ENCODE assay signal across 10 cellular contexts in genomic region chr3:153290278-153291015, GRCh38.
DNase-seq lines count a peak whose midpoint lies in the region; ATAC-seq and TF ChIP-seq lines count a peak whose summit lies in the region.
"Had no signal": no experiment of that assay in that cellular context is flagged by ENCODE, and none has a peak within 500 bp of the region (broad histone marks: within the 10 kb centered on the region; RNA-seq: fewer than 3 reads in every experiment).

No MANE protein-coding gene starts in this region.

- ATAC-seq in activated CD8-positive, alpha-beta T cell treated with anti-CD3 and anti-CD28 coated beads for 36 hours, result no peak
- no peak for ATAC-seq in activated CD8-positive, alpha-beta T cell treated with anti-CD3 and anti-CD28 coated beads, Interleukin-2, amount 10 ng/mL, durations not matched to agents 7 days and 5 days
- no peak for ATAC-seq in GM18858 (IDR thresholded peaks at IDR 0.05; ENCODE audit: unreplicated experiment)

- no peak overlapping the region for H3K27ac Mint-ChIP-seq in activated CD8-positive, alpha-beta T cell treated with anti-CD3 and anti-CD28 coated beads for 36 hours
- H3K27ac Mint-ChIP-seq in activated CD8-positive, alpha-beta T cell treated with anti-CD3 and anti-CD28 coated beads, Interleukin-2, amount 10 ng/mL, durations not matched to agents 7 days and 5 days, result no peak overlapping the region
- no peak overlapping the region for H3K27ac Mint-ChIP-seq in endothelial cell (ENCODE audit: unreplicated experiment)
- H3K27ac Mint-ChIP-seq: IgD-negative memory B cell had no signal

- peak; percentile 25 for DNase-seq in activated CD8-positive, alpha-beta T cell treated with anti-CD3 and anti-CD28 coated beads for 36 hours
- no peak for DNase-seq in activated CD8-positive, alpha-beta T cell treated with anti-CD3 and anti-CD28 coated beads, Interleukin-2, amount 10 ng/mL, durations not matched to agents 7 days and 5 days
- DNase-seq in RWPE1 (ENCODE audit: low spot score) (peak; percentile 37), erythroblast (lab: John Stamatoyannopoulos, UW) (peak; percentile 3 to 44), renal cortical epithelial cell (ENCODE audit: low read depth) (peak; percentile 39), HUDEP-2 (lab: John Stamatoyannopoulos, UW; ENCODE audit: unreplicated experiment in 76 of 76) (no peak), endothelial cell (ENCODE audit: low spot score) (no peak)

- no peak for TF ChIP-seq CTCF in activated CD8-positive, alpha-beta T cell treated with anti-CD3 and anti-CD28 coated beads for 36 hours (IDR thresholded peaks at IDR 0.05)
- TF ChIP-seq CTCF in RWPE1 (conservative IDR thresholded peaks at IDR 0.05; ENCODE audit: low read depth) (no peak), endothelial cell (IDR thresholded peaks at IDR 0.05; ENCODE audit: unreplicated experiment) (no peak)

- H3K36me3 Mint-ChIP-seq in activated CD8-positive, alpha-beta T cell treated with anti-CD3 and anti-CD28 coated beads for 36 hours (ENCODE audit: low read depth), result no peaks in the 10 kb centered on the region
- H3K36me3 Mint-ChIP-seq in activated CD8-positive, alpha-beta T cell treated with anti-CD3 and anti-CD28 coated beads, Interleukin-2, amount 10 ng/mL, durations not matched to agents 7 days and 5 days (ENCODE audit: low read depth), result peaks cover 3% of the 10 kb centered on the region
- no peaks in the 10 kb centered on the region for H3K36me3 Mint-ChIP-seq in endothelial cell (ENCODE audit: low read depth, unreplicated experiment)

- CTCF ChIA-PET in activated CD8-positive, alpha-beta T cell treated with anti-CD3 and anti-CD28 coated beads for 36 hours (lab: Charles Lee), result interaction anchor here (0.8 to 1.7 kb wide), 8 partner anchors 45 to 480 kb away, joined by 3 to 8 read pairs (median 4); no protein-coding TSS in a partner anchor
- CTCF ChIA-PET in activated CD8-positive, alpha-beta T cell treated with anti-CD3 and anti-CD28 coated beads, Interleukin-2, amount 10 ng/mL, durations not matched to agents 7 days and 5 days (lab: Charles Lee), result interaction anchor here (0.6 to 2.0 kb wide), 17 partner anchors 8 to 478 kb away, joined by 3 to 23 read pairs (median 4); partner anchors contain the start of gene RAP2B
- CTCF ChIA-PET in RWPE1 (lab: Yijun Ruan, JAX), result interaction anchor here (0.5 to 1.2 kb wide), 7 partner anchors 21 to 301 kb away, joined by 3 read pairs; no protein-coding TSS in a partner anchor

- POLR2A ChIA-PET in activated CD8-positive, alpha-beta T cell treated with anti-CD3 and anti-CD28 coated beads for 36 hours (lab: Charles Lee), result no interaction called here
- POLR2A ChIA-PET in activated CD8-positive, alpha-beta T cell treated with anti-CD3 and anti-CD28 coated beads, Interleukin-2, amount 10 ng/mL, durations not matched to agents 7 days and 5 days (lab: Charles Lee), result no interaction called here
- POLR2A ChIA-PET in RWPE1 (lab: Yijun Ruan, JAX; ENCODE audit: low non-redundant PET), result no interaction called here

- H3K4me3 Mint-ChIP-seq in activated CD8-positive, alpha-beta T cell treated with anti-CD3 and anti-CD28 coated beads for 36 hours, result no peak overlapping the region
- no peak overlapping the region for H3K4me3 Mint-ChIP-seq in activated CD8-positive, alpha-beta T cell treated with anti-CD3 and anti-CD28 coated beads, Interleukin-2, amount 10 ng/mL, durations not matched to agents 7 days and 5 days
- no peak overlapping the region for H3K4me3 Mint-ChIP-seq in endothelial cell (ENCODE audit: unreplicated experiment)

- H3K4me1 Mint-ChIP-seq in activated CD8-positive, alpha-beta T cell treated with anti-CD3 and anti-CD28 coated beads for 36 hours (ENCODE audit: low read depth), result peaks cover 43% of the 10 kb centered on the region
- peaks cover 35% of the 10 kb centered on the region for H3K4me1 Mint-ChIP-seq in activated CD8-positive, alpha-beta T cell treated with anti-CD3 and anti-CD28 coated beads, Interleukin-2, amount 10 ng/mL, durations not matched to agents 7 days and 5 days (ENCODE audit: low read depth)
- peaks cover 9% of the 10 kb centered on the region for H3K4me1 Mint-ChIP-seq in endothelial cell (ENCODE audit: unreplicated experiment)

- no peak overlapping the region for H3K27ac ChIP-seq in RWPE1
- H3K27ac ChIP-seq: BLaER1 had no signal

- H3K9me3 Mint-ChIP-seq in activated CD8-positive, alpha-beta T cell treated with anti-CD3 and anti-CD28 coated beads for 36 hours, result no peaks in the 10 kb centered on the region
- H3K9me3 Mint-ChIP-seq in activated CD8-positive, alpha-beta T cell treated with anti-CD3 and anti-CD28 coated beads, Interleukin-2, amount 10 ng/mL, durations not matched to agents 7 days and 5 days (ENCODE audit: insufficient read depth), result no peaks in the 10 kb centered on the region
- H3K9me3 Mint-ChIP-seq in endothelial cell (ENCODE audit: unreplicated experiment), result no peaks in the 10 kb centered on the region

- H3K27me3 Mint-ChIP-seq in activated CD8-positive, alpha-beta T cell treated with anti-CD3 and anti-CD28 coated beads for 36 hours, result no peaks in the 10 kb centered on the region
- H3K27me3 Mint-ChIP-seq in activated CD8-positive, alpha-beta T cell treated with anti-CD3 and anti-CD28 coated beads, Interleukin-2, amount 10 ng/mL, durations not matched to agents 7 days and 5 days (ENCODE audit: low read depth), result no peaks in the 10 kb centered on the region
- peaks cover 5% of the 10 kb centered on the region for H3K27me3 Mint-ChIP-seq in endothelial cell (ENCODE audit: unreplicated experiment)
- H3K27me3 Mint-ChIP-seq: IgD-negative memory B cell had no signal

- no peak for TF ChIP-seq POLR2A in erythroblast (IDR thresholded peaks at IDR 0.05; ENCODE audit: low read length)

- intact Hi-C loops in activated CD8-positive, alpha-beta T cell treated with anti-CD3 and anti-CD28 coated beads for 36 hours (cut with micrococcal nuclease), result no loop called here

Comparison
In these comparisons a context has a peak if more than half of its experiments do, and no peak if none do; other contexts are left out.
1. DNase-seq: peak in activated CD8-positive, alpha-beta T cell treated with anti-CD3 and anti-CD28 coated beads for 36 hours (single experiment), RWPE1 (single experiment), erythroblast (2 of 2) and renal cortical epithelial cell (single experiment); none in activated CD8-positive, alpha-beta T cell treated with anti-CD3 and anti-CD28 coated beads, Interleukin-2, amount 10 ng/mL, durations not matched to agents 7 days and 5 days (single experiment), HUDEP-2 (0 of 76) and endothelial cell (single experiment).